ENCODE assay signal across 3 cellular contexts in genomic region chr1:235682216-235682615, GRCh38.
TF ChIP-seq lines count a peak whose summit lies in the region.

No MANE protein-coding gene starts in this region.

TF ChIP-seq in GM23338, 12 proteins besides CTCF, POLR2A, EP300 and RAD21 (continues in another document):
- TF ChIP-seq ZNF114 (CRISPR knock-in tag; IDR thresholded peaks at IDR 0.05): no peak
- no peak for TF ChIP-seq EZH2phosphoT487 (IDR thresholded peaks at IDR 0.05; ENCODE audit: unreplicated experiment)
- TF ChIP-seq ETS1 (IDR thresholded peaks at IDR 0.05): no peak
- no peak for TF ChIP-seq NANOG (IDR thresholded peaks at IDR 0.05; ENCODE audit: borderline replicate concordance)
- TF ChIP-seq STAT1 (IDR thresholded peaks at IDR 0.05; ENCODE audit: unreplicated experiment): no peak

TF ChIP-seq in HEK293, 187 proteins besides CTCF, POLR2A, EP300 and RAD21 (continues in another document):
- TF ChIP-seq HIC1 (tag by site-specific recombination; IDR thresholded peaks at IDR 0.05): peak; percentile 12; the same call in 1 of the 2 replicates
- TF ChIP-seq ZNF140 (tag by site-specific recombination; IDR thresholded peaks at IDR 0.05): no peak
- TF ChIP-seq, protein P1, sequence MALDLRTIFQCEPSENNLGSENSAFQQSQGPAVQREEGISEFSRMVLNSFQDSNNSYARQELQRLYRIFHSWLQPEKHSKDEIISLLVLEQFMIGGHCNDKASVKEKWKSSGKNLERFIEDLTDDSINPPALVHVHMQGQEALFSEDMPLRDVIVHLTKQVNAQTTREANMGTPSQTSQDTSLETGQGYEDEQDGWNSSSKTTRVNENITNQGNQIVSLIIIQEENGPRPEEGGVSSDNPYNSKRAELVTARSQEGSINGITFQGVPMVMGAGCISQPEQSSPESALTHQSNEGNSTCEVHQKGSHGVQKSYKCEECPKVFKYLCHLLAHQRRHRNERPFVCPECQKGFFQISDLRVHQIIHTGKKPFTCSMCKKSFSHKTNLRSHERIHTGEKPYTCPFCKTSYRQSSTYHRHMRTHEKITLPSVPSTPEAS (tag by site-specific recombination; IDR thresholded peaks at IDR 0.05): no peak
- TF ChIP-seq ZNF48 (tag by site-specific recombination; IDR thresholded peaks at IDR 0.05): no peak
- no peak for TF ChIP-seq ZNF692 (tag by site-specific recombination; IDR thresholded peaks at IDR 0.05)
- no peak for TF ChIP-seq ZNF2 (tag by site-specific recombination; IDR thresholded peaks at IDR 0.05)
- TF ChIP-seq PRDM1 (tag by site-specific recombination; IDR thresholded peaks at IDR 0.05): peak; percentile 64
- no peak for TF ChIP-seq ZNF391 (tag by site-specific recombination; IDR thresholded peaks at IDR 0.05; ENCODE audit: borderline replicate concordance, low read depth)
- no peak for TF ChIP-seq HOXC10 (CRISPR knock-in tag; IDR thresholded peaks at IDR 0.05)
- no peak for TF ChIP-seq ZNF76 (tag by site-specific recombination; IDR thresholded peaks at IDR 0.05; ENCODE audit: borderline replicate concordance, low read depth)
- no peak for TF ChIP-seq ZNF19 (tag by site-specific recombination; IDR thresholded peaks at IDR 0.05; ENCODE audit: low read depth)
- no peak for TF ChIP-seq MYNN (tag by site-specific recombination; IDR thresholded peaks at IDR 0.05; ENCODE audit: borderline replicate concordance)
- TF ChIP-seq, protein P2, sequence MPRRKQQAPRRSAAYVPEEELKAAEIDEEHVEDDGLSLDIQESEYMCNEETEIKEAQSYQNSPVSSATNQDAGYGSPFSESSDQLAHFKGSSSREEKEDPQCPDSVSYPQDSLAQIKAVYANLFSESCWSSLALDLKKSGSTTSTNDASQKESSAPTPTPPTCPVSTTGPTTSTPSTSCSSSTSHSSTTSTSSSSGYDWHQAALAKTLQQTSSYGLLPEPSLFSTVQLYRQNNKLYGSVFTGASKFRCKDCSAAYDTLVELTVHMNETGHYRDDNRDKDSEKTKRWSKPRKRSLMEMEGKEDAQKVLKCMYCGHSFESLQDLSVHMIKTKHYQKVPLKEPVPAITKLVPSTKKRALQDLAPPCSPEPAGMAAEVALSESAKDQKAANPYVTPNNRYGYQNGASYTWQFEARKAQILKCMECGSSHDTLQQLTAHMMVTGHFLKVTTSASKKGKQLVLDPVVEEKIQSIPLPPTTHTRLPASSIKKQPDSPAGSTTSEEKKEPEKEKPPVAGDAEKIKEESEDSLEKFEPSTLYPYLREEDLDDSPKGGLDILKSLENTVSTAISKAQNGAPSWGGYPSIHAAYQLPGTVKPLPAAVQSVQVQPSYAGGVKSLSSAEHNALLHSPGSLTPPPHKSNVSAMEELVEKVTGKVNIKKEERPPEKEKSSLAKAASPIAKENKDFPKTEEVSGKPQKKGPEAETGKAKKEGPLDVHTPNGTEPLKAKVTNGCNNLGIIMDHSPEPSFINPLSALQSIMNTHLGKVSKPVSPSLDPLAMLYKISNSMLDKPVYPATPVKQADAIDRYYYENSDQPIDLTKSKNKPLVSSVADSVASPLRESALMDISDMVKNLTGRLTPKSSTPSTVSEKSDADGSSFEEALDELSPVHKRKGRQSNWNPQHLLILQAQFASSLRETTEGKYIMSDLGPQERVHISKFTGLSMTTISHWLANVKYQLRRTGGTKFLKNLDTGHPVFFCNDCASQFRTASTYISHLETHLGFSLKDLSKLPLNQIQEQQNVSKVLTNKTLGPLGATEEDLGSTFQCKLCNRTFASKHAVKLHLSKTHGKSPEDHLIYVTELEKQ (tag by site-specific recombination; IDR thresholded peaks at IDR 0.05; ENCODE audit: borderline replicate concordance): no peak
- peak; percentile 73 for TF ChIP-seq ZIC2 (tag by site-specific recombination; IDR thresholded peaks at IDR 0.05)
- no peak for TF ChIP-seq ZNF433 (tag by site-specific recombination; IDR thresholded peaks at IDR 0.05; ENCODE audit: low read depth)
- no peak for TF ChIP-seq ZBTB44 (tag by site-specific recombination; IDR thresholded peaks at IDR 0.05)
- TF ChIP-seq ZNF146 (tag by site-specific recombination; IDR thresholded peaks at IDR 0.05): no peak

TF ChIP-seq in GM12891, 5 proteins besides CTCF, POLR2A, EP300 and RAD21:
- TF ChIP-seq POLR2AphosphoS5 (IDR thresholded peaks at IDR 0.05; ENCODE audit: low read depth, low read length) (no peak), PAX5 (IDR thresholded peaks at IDR 0.05; ENCODE audit: insufficient read depth, low read length, severe bottlenecking) (no peak), TAF1 (IDR thresholded peaks at IDR 0.05; ENCODE audit: low read depth, low read length) (no peak), POU2F2 (IDR thresholded peaks at IDR 0.05; ENCODE audit: low read depth, low read length) (no peak), SPI1 (IDR thresholded peaks at IDR 0.05; ENCODE audit: low read depth, low read length) (no peak)
